10 cellular contexts compared by ENCODE assay signal in the genomic region with DNA sequence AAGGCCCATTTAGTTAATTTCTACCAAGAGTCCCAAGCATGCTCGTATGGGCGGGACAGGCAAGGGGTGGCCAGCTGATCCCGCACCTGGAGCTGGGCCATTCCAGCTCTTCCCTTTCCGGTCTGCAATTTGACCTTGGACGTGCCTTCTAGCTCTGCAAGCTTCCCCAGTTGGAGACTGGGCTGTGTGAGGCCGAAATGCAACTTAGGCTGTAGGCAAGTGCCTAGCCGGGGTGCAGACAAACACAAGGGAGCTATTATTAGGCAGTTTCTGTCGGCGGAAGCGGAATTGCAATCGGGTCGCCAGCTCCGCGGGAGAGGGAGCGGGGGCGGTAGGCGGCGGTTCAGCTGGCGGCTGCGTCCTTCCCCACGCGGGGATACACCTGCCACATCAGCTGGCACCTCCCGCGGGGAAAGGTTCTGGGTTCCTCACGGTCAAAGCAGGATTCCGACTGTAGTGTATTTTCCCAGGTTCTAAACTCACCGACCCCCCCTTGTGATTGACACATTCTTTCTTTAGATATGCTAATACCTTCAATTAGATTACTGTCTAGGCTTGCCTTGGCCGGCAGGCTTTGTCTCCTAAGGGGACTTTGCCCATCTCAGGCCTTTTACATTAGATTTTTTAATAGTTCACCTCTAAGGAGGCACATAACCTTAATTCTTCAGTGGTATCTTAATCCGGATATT. TPM values are rescaled to one million over a fixed set of nuclear protein-coding genes. Genes with fewer than 3 reads are reported as not detected.
DNase-seq lines count a peak whose midpoint lies in the region; ATAC-seq and TF ChIP-seq lines count a peak whose summit lies in the region.
"Had no signal": no experiment of that assay in that cellular context is flagged by ENCODE, and none has a peak within 500 bp of the region (broad histone marks: within the 10 kb centered on the region; RNA-seq: fewer than 3 reads in every experiment).

No MANE protein-coding gene starts in this region.

- peaks cover 56% of the 10 kb centered on the region for H3K27me3 Mint-ChIP-seq in activated CD4-positive, alpha-beta T cell treated with anti-CD3 and anti-CD28 coated beads for 36 hours
- peaks cover 59% of the 10 kb centered on the region for H3K27me3 Mint-ChIP-seq in activated CD4-positive, alpha-beta T cell treated with anti-CD3 and anti-CD28 coated beads, Interleukin-2, amount 10 ng/mL, durations not matched to agents 7 days and 5 days

- H3K27ac ChIP-seq in subcutaneous abdominal adipose tissue (ENCODE audit: low read depth, low read length): no peak overlapping the region

- H3K9me3 Mint-ChIP-seq in activated CD4-positive, alpha-beta T cell treated with anti-CD3 and anti-CD28 coated beads for 36 hours (ENCODE audit: low read depth): no peaks in the 10 kb centered on the region
- no peaks in the 10 kb centered on the region for H3K9me3 Mint-ChIP-seq in activated CD4-positive, alpha-beta T cell treated with anti-CD3 and anti-CD28 coated beads, Interleukin-2, amount 10 ng/mL, durations not matched to agents 7 days and 5 days

- peaks cover 0 to 29% (median 14%) of the 10 kb centered on the region in 5 donors for H3K4me1 ChIP-seq in subcutaneous abdominal adipose tissue (ENCODE audit: control insufficient read depth in 5 of 5, insufficient read depth in 5 of 5, low read length in 5 of 5)

- POLR2A ChIA-PET in activated CD4-positive, alpha-beta T cell treated with anti-CD3 and anti-CD28 coated beads for 36 hours (lab: Charles Lee): interaction anchor here (0.6 kb wide), 1 partner anchor 38 kb away, joined by 5 read pairs; no protein-coding TSS in a partner anchor
- POLR2A ChIA-PET in activated CD4-positive, alpha-beta T cell treated with anti-CD3 and anti-CD28 coated beads, Interleukin-2, amount 10 ng/mL, durations not matched to agents 7 days and 5 days (lab: Charles Lee): no interaction called here

- H3K27ac Mint-ChIP-seq in activated CD4-positive, alpha-beta T cell treated with anti-CD3 and anti-CD28 coated beads for 36 hours: no peak overlapping the region
- no peak overlapping the region for H3K27ac Mint-ChIP-seq in activated CD4-positive, alpha-beta T cell treated with anti-CD3 and anti-CD28 coated beads, Interleukin-2, amount 10 ng/mL, durations not matched to agents 7 days and 5 days

- no peaks in the 10 kb centered on the region for H3K36me3 Mint-ChIP-seq in activated CD4-positive, alpha-beta T cell treated with anti-CD3 and anti-CD28 coated beads for 36 hours (ENCODE audit: low read depth)
- no peaks in the 10 kb centered on the region for H3K36me3 Mint-ChIP-seq in activated CD4-positive, alpha-beta T cell treated with anti-CD3 and anti-CD28 coated beads, Interleukin-2, amount 10 ng/mL, durations not matched to agents 7 days and 5 days (ENCODE audit: low read depth)

- peaks cover 7% of the 10 kb centered on the region for H3K4me1 Mint-ChIP-seq in activated CD4-positive, alpha-beta T cell treated with anti-CD3 and anti-CD28 coated beads for 36 hours
- no peaks in the 10 kb centered on the region for H3K4me1 Mint-ChIP-seq in activated CD4-positive, alpha-beta T cell treated with anti-CD3 and anti-CD28 coated beads, Interleukin-2, amount 10 ng/mL, durations not matched to agents 7 days and 5 days

- peak; percentile 17 for DNase-seq in activated CD4-positive, alpha-beta T cell treated with anti-CD3 and anti-CD28 coated beads for 36 hours
- DNase-seq in activated CD4-positive, alpha-beta T cell treated with anti-CD3 and anti-CD28 coated beads, Interleukin-2, amount 10 ng/mL, durations not matched to agents 7 days and 5 days: no peak
- DNase-seq in choroid plexus epithelial cell (ENCODE audit: low read depth): peak; percentile 30
- no peak for DNase-seq in left lobe of liver (ENCODE audit: low spot score)
- no peak for DNase-seq in OCI-M1 (lab: John Stamatoyannopoulos, UW)
- DNase-seq in NCI-H1436 (lab: John Stamatoyannopoulos, UW): no peak
- DNase-seq: NCI-H526 had no signal

- TF ChIP-seq CTCF in choroid plexus epithelial cell (conservative IDR thresholded peaks at IDR 0.05; ENCODE audit: low read depth, low read length): no peak

- H3K4me3 Mint-ChIP-seq in activated CD4-positive, alpha-beta T cell treated with anti-CD3 and anti-CD28 coated beads for 36 hours: peak overlapping the region; percentile 19
- no peak overlapping the region for H3K4me3 Mint-ChIP-seq in activated CD4-positive, alpha-beta T cell treated with anti-CD3 and anti-CD28 coated beads, Interleukin-2, amount 10 ng/mL, durations not matched to agents 7 days and 5 days

- intact Hi-C loops in activated CD4-positive, alpha-beta T cell treated with anti-CD3 and anti-CD28 coated beads for 36 hours (cut with DNase I, micrococcal nuclease): no loop called here

- H3K9me3 ChIP-seq in subcutaneous abdominal adipose tissue (ENCODE audit: control insufficient read depth in 5 of 5, low read length in 5 of 5): no peaks in the 10 kb centered on the region
- H3K9me3 ChIP-seq: A549 had no signal

- H3K27me3 ChIP-seq in subcutaneous abdominal adipose tissue (ENCODE audit: control insufficient read depth in 5 of 5, insufficient read depth in 4 of 5, low read length in 5 of 5): no peaks in the 10 kb centered on the region

- no peak overlapping the region for H3K9ac ChIP-seq in subcutaneous abdominal adipose tissue (ENCODE audit: low read length in 5 of 5)

- H3K4me3 ChIP-seq in choroid plexus epithelial cell (ENCODE audit: low read depth, low read length) (peak overlapping the region; percentile 46), subcutaneous abdominal adipose tissue (ENCODE audit: low read depth in 1 of 5, low read length in 5 of 5) (peak overlapping the region; percentile 28 to 58 (median 49))
- H3K4me3 ChIP-seq: A549 had no signal

- no peak for ATAC-seq in activated CD4-positive, alpha-beta T cell treated with anti-CD3 and anti-CD28 coated beads for 36 hours
- ATAC-seq in left lobe of liver (peak; percentile 65), HG03025 (IDR thresholded peaks at IDR 0.05; ENCODE audit: low FRiP score, unreplicated experiment) (no peak)
- ATAC-seq: A549 had no signal

- H3K36me3 ChIP-seq in subcutaneous abdominal adipose tissue (ENCODE audit: control insufficient read depth in 5 of 5, insufficient read depth in 5 of 5, low read length in 5 of 5): no peaks in the 10 kb centered on the region

- CTCF ChIA-PET in activated CD4-positive, alpha-beta T cell treated with anti-CD3 and anti-CD28 coated beads for 36 hours (lab: Charles Lee): interaction anchor here (0.6 kb wide), 1 partner anchor 293 kb away, joined by 3 read pairs; no protein-coding TSS in a partner anchor
- CTCF ChIA-PET in activated CD4-positive, alpha-beta T cell treated with anti-CD3 and anti-CD28 coated beads, Interleukin-2, amount 10 ng/mL, durations not matched to agents 7 days and 5 days (lab: Charles Lee): interaction anchor here (0.7 kb wide), 1 partner anchor 92 kb away, joined by 3 read pairs; no protein-coding TSS in a partner anchor

RNA-seq across cellular contexts. Expression of a gene that starts 17.1 kb away (rescaled TPM):
- 10 to 100 TPM in 1 of 2 experiments, 1 to 10 TPM in 1; 7.7 to 11.3 TPM for total RNA-seq in activated CD4-positive, alpha-beta T cell treated with anti-CD3 and anti-CD28 coated beads for 36 hours
- total RNA-seq in activated CD4-positive, alpha-beta T cell treated with anti-CD3 and anti-CD28 coated beads, Interleukin-2, amount 10 ng/mL, durations not matched to agents 7 days and 5 days: 1 to 10 TPM; 2.7 to 2.8 TPM
- total RNA-seq in left lobe of liver: 3.7 TPM

Comparison
In these comparisons a context has a peak if more than half of its experiments do, and no peak if none do; other contexts are left out.
1. DNase-seq: peak in activated CD4-positive, alpha-beta T cell treated with anti-CD3 and anti-CD28 coated beads for 36 hours (single experiment) and choroid plexus epithelial cell (single experiment); none in activated CD4-positive, alpha-beta T cell treated with anti-CD3 and anti-CD28 coated beads, Interleukin-2, amount 10 ng/mL, durations not matched to agents 7 days and 5 days (single experiment), left lobe of liver (single experiment), OCI-M1 (single experiment) and NCI-H1436 (single experiment).